In genomic region chr19:53365134-53365898, GRCh38 we compare ENCODE assay signal across 8 cellular contexts. TPM values are rescaled to one million over a fixed set of nuclear protein-coding genes. Genes with fewer than 3 reads are reported as not detected.
A peak's percentile ranks its signal among the peaks of the same experiment; 100 is the strongest.
DNase-seq lines count a peak whose midpoint lies in the region; ATAC-seq and TF ChIP-seq lines count a peak whose summit lies in the region.

Gene ZNF525, plus strand, starts transcription at chr19:53365705. Its CDS starts 6,577 bp downstream, at chr19:53372282.

- H3K9ac ChIP-seq in mammary epithelial cell (ENCODE audit: insufficient read depth, low read length): peak within 1 kb of the TSS; percentile 71

- peak; percentile 76 for DNase-seq in NK-92 (lab: John Stamatoyannopoulos, UW; ENCODE audit: unreplicated experiment)
- no peak for DNase-seq in NK-92 treated with Interleukin-12 subunit alpha and Interleukin-12 subunit beta, amount 100 ng/mL, for 24 hours (lab: John Stamatoyannopoulos, UW)
- peak; percentile 86 for DNase-seq in NCI-H2107 treated with DMSO at 0.1 percent for 48 hours (lab: John Stamatoyannopoulos, UW; ENCODE audit: unreplicated experiment)
- DNase-seq in WERI-Rb-1: peak; percentile 93
- DNase-seq in mammary epithelial cell: peak; percentile 89
- peak; percentile 94 to 96 (median 95) for DNase-seq in immature natural killer cell
- DNase-seq in spleen: peak; percentile 99

- in situ Hi-C loops in mammary epithelial cell (cut with MboI; ENCODE audit: low sequenced_read_pairs in 2 of 2): loop anchor here in 1 of 2 donors (25.0 kb wide), 2 partner anchors 153 to 678 kb away; no protein-coding TSS in a partner anchor

- H3K9me3 ChIP-seq in WERI-Rb-1 (ENCODE audit: severe bottlenecking): peaks cover under 1% of the 10 kb centered on the region
- peaks cover 4% of the 10 kb centered on the region for H3K9me3 ChIP-seq in mammary epithelial cell (replicated peaks; ENCODE audit: insufficient read depth, low read length)
- H3K9me3 ChIP-seq in spleen: peaks cover 0 to 14% (median 0%) of the 10 kb centered on the region in 8 donors

- H3K36me3 ChIP-seq in WERI-Rb-1 (no peaks in the 10 kb centered on the region), mammary epithelial cell (ENCODE audit: insufficient read depth, low read length) (no peaks in the 10 kb centered on the region), spleen (peaks cover 0 to 4% (median 0%) of the 10 kb centered on the region in 6 donors)

- peak within 1 kb of the TSS; percentile 89 for H3K4me2 ChIP-seq in mammary epithelial cell (ENCODE audit: insufficient read depth, low read depth, low read length)

- H3K27me3 ChIP-seq in WERI-Rb-1 (ENCODE audit: insufficient read depth, low read depth, severe bottlenecking) (peaks cover 8% of the 10 kb centered on the region), mammary epithelial cell (ENCODE audit: insufficient read depth, low read length) (no peaks in the 10 kb centered on the region), spleen (replicated peaks in 1 of 7) (no peaks in the 10 kb centered on the region)

- no peaks in the 10 kb centered on the region for H3K9me3 Mint-ChIP-seq in immature natural killer cell

- H2AFZ ChIP-seq in mammary epithelial cell (ENCODE audit: low read depth, low read length): peak within 1 kb of the TSS; percentile 99

- peak within 1 kb of the TSS; percentile 88 to 96 (median 94) for H3K27ac Mint-ChIP-seq in immature natural killer cell

- H3K36me3 Mint-ChIP-seq in immature natural killer cell: peaks cover 0 to 11% (median 3%) of the 10 kb centered on the region in 3 donors

- no TSS peak for BruUV-seq in mammary epithelial cell (replicated peaks; lab: Mats Ljungman, UMichigan)

- H3K27ac ChIP-seq in WERI-Rb-1 (peak within 1 kb of the TSS; percentile 66), mammary epithelial cell (ENCODE audit: insufficient read depth, low read depth, low read length) (peak within 1 kb of the TSS; percentile 88), spleen (peak within 1 kb of the TSS; percentile 30 to 88 (median 79))

- H3K4me1 ChIP-seq in mammary epithelial cell (ENCODE audit: insufficient read depth, low read length) (peaks cover 4% of the 10 kb centered on the region), spleen (peaks cover 0 to 20% (median 14%) of the 10 kb centered on the region in 6 donors)

- no peaks in the 10 kb centered on the region for H4K20me1 ChIP-seq in mammary epithelial cell (ENCODE audit: insufficient read depth, low read length)

- H3K4me3 Mint-ChIP-seq in immature natural killer cell: peak within 1 kb of the TSS; percentile 95 to 98 (median 97)

- peaks cover 0 to 3% (median 2%) of the 10 kb centered on the region in 3 donors for H3K27me3 Mint-ChIP-seq in immature natural killer cell (ENCODE audit: low read depth in 3 of 3)

- 9% methylated on average over 12 of the region's 45 CpGs for WGBS in mammary epithelial cell (ENCODE audit: low coverage, missing lambda C conversion rate)
- WGBS in spleen, 5 donors: 0 to 8% (median 1%) methylated on average over 31 to 45 of the region's 45 CpGs

- peak; percentile 92 for ATAC-seq in HG03025 (IDR thresholded peaks at IDR 0.05; ENCODE audit: low FRiP score, unreplicated experiment)

- intact Hi-C loops in mammary epithelial cell (cut with micrococcal nuclease): loop anchor here (5.0 kb wide), 1 partner anchor 168 kb away; no protein-coding TSS in a partner anchor
- intact Hi-C loops in spleen (cut with DNase I; ENCODE audit: low total_unique reads): loop anchor here (10.0 kb wide), 1 partner anchor 171 kb away; the partner anchor contains the start of gene ZNF665

- H3K4me1 Mint-ChIP-seq in immature natural killer cell: peaks cover 22 to 32% of the 10 kb centered on the region in 2 donors

- dilution Hi-C loops in mammary epithelial cell (cut with HindIII; ENCODE audit: low sequenced_read_pairs): no loop called here

- TF ChIP-seq CTCF in WERI-Rb-1 (IDR thresholded peaks at IDR 0.05; ENCODE audit: low read depth, low read length) (peak; percentile 28; the same call in 1 of the 2 replicates), mammary epithelial cell (conservative IDR thresholded peaks at IDR 0.05 in 1 of 2, IDR thresholded peaks at IDR 0.05 in 1 of 2; ENCODE audit: extremely low read depth in 1 of 2, insufficient read depth in 1 of 2, low read depth in 1 of 2, low read length in 2 of 2) (peak in 1 of 2 donors; percentile 11), spleen (IDR thresholded peaks at IDR 0.05 in 8 of 11, conservative IDR thresholded peaks at IDR 0.05 in 3 of 11) (peak in 9 of 11 experiments; percentile 8 to 80 (median 62))

- CTCF ChIA-PET in mammary epithelial cell (lab: Charles Lee; ENCODE audit: low non-redundant PET): no interaction called here

- peak within 1 kb of the TSS; percentile 78 for H3K4me3 ChIP-seq in WERI-Rb-1 (ENCODE audit: low read depth, low read length)
- H3K4me3 ChIP-seq in mammary epithelial cell (replicated peaks in 1 of 3; ENCODE audit: insufficient read depth in 1 of 3, low read depth in 2 of 3, low read length in 3 of 3): peak within 1 kb of the TSS; percentile 75 to 99 (median 79)
- H3K4me3 ChIP-seq in spleen: peak within 1 kb of the TSS; percentile 48 to 90 (median 68)

- peaks cover 15% of the 10 kb centered on the region for H3K79me2 ChIP-seq in mammary epithelial cell (ENCODE audit: insufficient read depth, low read length)

- TF ChIP-seq POLR2A in spleen (IDR thresholded peaks at IDR 0.05): no peak

RNA-seq across cellular contexts. Expression of gene ZNF525, which starts in this region (rescaled TPM):
- total RNA-seq in mammary epithelial cell: 10 to 100 TPM; 11.7 to 15.1 TPM
- 5.3 TPM for polyA plus RNA-seq in mammary epithelial cell
- 5.8 TPM for polyA minus RNA-seq in mammary epithelial cell
- 10 to 100 TPM in 1 of 3 donors, 1 to 10 TPM in 1, not detected in 1; 4.8 to 10.9 TPM for polyA plus RNA-seq in immature natural killer cell
- 10 to 100 TPM in 5 of 7 donors, 1 to 10 TPM in 2; 7.9 to 20.6 (median 15.3) TPM for total RNA-seq in spleen
- polyA plus RNA-seq in spleen: 1 to 10 TPM; 6.1 to 7.5 (median 7.4) TPM
